8 cellular contexts compared by ENCODE assay signal in genomic region chr16:5033256-5034166, GRCh38. TPM values are rescaled to one million over a fixed set of nuclear protein-coding genes. Genes with fewer than 3 reads are reported as not detected.
DNase-seq lines count a peak whose midpoint lies in the region; ATAC-seq and TF ChIP-seq lines count a peak whose summit lies in the region.

TSS of gene NAGPA (minus strand) at chr16:5033935. CDS start at chr16:5033914, 21 bp downstream.

- H3K27ac Mint-ChIP-seq in nephron progenitor cell = no peak within 1 kb of the TSS

- peaks cover 30% of the 10 kb centered on the region for H3K4me1 Mint-ChIP-seq in nephron progenitor cell

- no peaks in the 10 kb centered on the region for H3F3A ChIP-seq in DOHH2 (ENCODE audit: control insufficient read depth, insufficient read depth)

- H3K4me3 ChIP-seq in DOHH2 (ENCODE audit: low read length) (peak within 1 kb of the TSS; percentile 82), Karpas-422 (ENCODE audit: low read length) (peak within 1 kb of the TSS; percentile 94)

- peak; percentile 93 for DNase-seq in Karpas-422
- peak; percentile 74 to 80 for DNase-seq in SHP77 (lab: John Stamatoyannopoulos, UW)
- DNase-seq in activated effector memory CD4-positive, alpha-beta T cell treated with anti-CD3 and anti-CD28 coated beads, Interleukin-2, amount 50 U/mL, for 16 hours = peak; percentile 94
- DNase-seq in fibroblast of the conjunctiva (ENCODE audit: low read depth) = peak; percentile 54
- DNase-seq in nephron progenitor cell = peak; percentile 85
- DNase-seq in stimulated activated naive CD8-positive, alpha-beta T cell treated with anti-CD3 and anti-CD28 coated beads, Interleukin-15, Interleukin-2, amounts not matched to agents 100 U/mL and 50 U/mL, for 24 hours = peak; percentile 85

- no peaks in the 10 kb centered on the region for H3K9me3 Mint-ChIP-seq in nephron progenitor cell

- H3K4me3 Mint-ChIP-seq in nephron progenitor cell = peak within 1 kb of the TSS; percentile 90

- H3K79me2 ChIP-seq in DOHH2 (ENCODE audit: control insufficient read depth, low read length) (peaks cover 8% of the 10 kb centered on the region), Karpas-422 (ENCODE audit: low read length) (peaks cover 15% of the 10 kb centered on the region)

- H3K36me3 ChIP-seq in DOHH2 (ENCODE audit: control insufficient read depth, low read length) (no peaks in the 10 kb centered on the region), Karpas-422 (ENCODE audit: insufficient read depth, low read length) (no peaks in the 10 kb centered on the region)

- peak; percentile 88 for ATAC-seq in GM21786 (IDR thresholded peaks at IDR 0.05; ENCODE audit: unreplicated experiment)
- ATAC-seq in stimulated activated naive CD8-positive, alpha-beta T cell treated with anti-CD3 and anti-CD28 coated beads, Interleukin-15, Interleukin-2, amounts not matched to agents 100 U/mL and 50 U/mL, for 24 hours = peak; percentile 82

- no peaks in the 10 kb centered on the region for H4K20me1 ChIP-seq in DOHH2 (ENCODE audit: control insufficient read depth, insufficient read depth, low read depth, low read length)
- H4K20me1 ChIP-seq in Karpas-422 (ENCODE audit: insufficient read depth, low read depth, low read length) = no peaks in the 10 kb centered on the region

- no peaks in the 10 kb centered on the region for H3K36me3 Mint-ChIP-seq in nephron progenitor cell (ENCODE audit: low read depth)

- TF ChIP-seq CTCF in DOHH2 (IDR thresholded peaks at IDR 0.05; ENCODE audit: low read depth, low read length, poor library complexity, severe bottlenecking) (no peak), nephron progenitor cell (IDR thresholded peaks at IDR 0.05) (no peak)

- H3K4me2 ChIP-seq in DOHH2 (ENCODE audit: low read length) = peak within 1 kb of the TSS; percentile 84
- H3K4me2 ChIP-seq in Karpas-422 (ENCODE audit: low read depth, low read length, poor library complexity, severe bottlenecking) = peak within 1 kb of the TSS; percentile 96

- H3K27me3 Mint-ChIP-seq in nephron progenitor cell (ENCODE audit: low read depth, poor library complexity) = peaks cover 18% of the 10 kb centered on the region

- peak within 1 kb of the TSS; percentile 80 for H3K9ac ChIP-seq in Karpas-422 (ENCODE audit: low read length)

- H3K27ac ChIP-seq in DOHH2 (ENCODE audit: low read depth, low read length) (no peak within 1 kb of the TSS), Karpas-422 (ENCODE audit: low read length) (no peak within 1 kb of the TSS)

- no peaks in the 10 kb centered on the region for H3K9me3 ChIP-seq in DOHH2 (ENCODE audit: control insufficient read depth, insufficient read depth, low read length)
- no peaks in the 10 kb centered on the region for H3K9me3 ChIP-seq in Karpas-422 (ENCODE audit: low read length)

- H3K27me3 ChIP-seq in DOHH2 (ENCODE audit: control insufficient read depth, low read length) = no peaks in the 10 kb centered on the region
- H3K27me3 ChIP-seq in Karpas-422 (ENCODE audit: low read length) = no peaks in the 10 kb centered on the region

- peak within 1 kb of the TSS; percentile 85 for H2AFZ ChIP-seq in Karpas-422 (ENCODE audit: low read length)

- H3K4me1 ChIP-seq in DOHH2 (ENCODE audit: control insufficient read depth, low read length) (peaks cover 33% of the 10 kb centered on the region), Karpas-422 (ENCODE audit: low read length) (peaks cover 35% of the 10 kb centered on the region)

- H3K9me2 ChIP-seq in DOHH2 (replicated peaks; ENCODE audit: control insufficient read depth, low read length) (no peaks in the 10 kb centered on the region), Karpas-422 (replicated peaks; ENCODE audit: insufficient read depth, low read length) (no peaks in the 10 kb centered on the region)

RNA-seq across cellular contexts. Expression of gene NAGPA, which starts in this region (rescaled TPM):
- 12.6 and 19.3 TPM in 2 replicates for total RNA-seq in Karpas-422 (2014; rRNA removed; shearing (Covaris generic); ENCODE audit: low replicate concordance)
